10 cellular contexts compared by ENCODE assay signal in the genomic region with DNA sequence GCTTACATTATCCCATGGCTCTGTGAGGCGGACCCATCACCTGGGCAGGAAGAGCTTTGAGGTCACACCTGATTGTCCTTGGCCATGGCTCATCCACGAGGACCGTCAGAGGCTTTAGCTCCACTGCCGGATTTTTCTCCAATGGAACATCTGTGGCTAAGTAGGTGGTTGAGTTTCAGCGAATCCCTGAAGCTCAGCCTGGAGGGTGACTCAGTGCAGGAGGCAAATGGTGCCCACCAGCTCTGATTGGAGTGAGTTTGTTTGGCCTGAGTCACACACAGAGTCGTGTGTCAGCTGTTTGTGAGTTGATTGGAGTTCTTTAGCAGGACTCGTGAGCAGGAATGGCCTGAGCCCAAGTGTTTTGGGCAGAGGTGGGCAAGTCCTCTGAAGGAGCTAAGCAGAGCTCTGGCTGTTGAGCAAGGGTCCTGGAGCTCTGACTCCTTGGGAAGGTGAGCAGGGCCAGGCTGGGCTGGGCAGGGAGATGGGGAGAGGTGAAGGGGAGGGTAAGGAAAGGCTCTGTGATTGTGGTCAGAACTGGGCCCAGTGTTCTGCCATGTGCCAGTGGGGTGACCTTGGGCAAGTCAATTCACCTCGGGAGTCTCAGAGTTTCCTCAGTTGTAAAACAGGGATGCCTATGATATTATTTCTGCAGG. TPM values are rescaled to one million over a fixed set of nuclear protein-coding genes. Genes with fewer than 3 reads are reported as not detected.
DNase-seq lines count a peak whose midpoint lies in the region; ATAC-seq and TF ChIP-seq lines count a peak whose summit lies in the region.
"Had no signal": no experiment of that assay in that cellular context is flagged by ENCODE, and none has a peak within 500 bp of the region (broad histone marks: within the 10 kb centered on the region; RNA-seq: fewer than 3 reads in every experiment).

No MANE protein-coding gene starts in this region.

- H3K4me3 ChIP-seq in MG63 = no peak overlapping the region
- no peak overlapping the region for H3K4me3 ChIP-seq in mammary epithelial cell (replicated peaks in 1 of 3; ENCODE audit: insufficient read depth in 1 of 3, low read depth in 2 of 3, low read length in 3 of 3)

- no peak overlapping the region for H3K9ac ChIP-seq in mammary epithelial cell (ENCODE audit: insufficient read depth, low read length)

- H3K27ac ChIP-seq in mammary epithelial cell (ENCODE audit: insufficient read depth, low read depth, low read length) = no peak overlapping the region

- peak; percentile 83 for DNase-seq in EL
- DNase-seq in MG63 = peak; percentile 84
- peak; percentile 51 for DNase-seq in mammary epithelial cell
- peak; percentile 81 for DNase-seq in myocyte (ENCODE audit: low read depth)
- DNase-seq in NCI-H2227 treated with DMSO at 0.1 percent for 48 hours (lab: John Stamatoyannopoulos, UW) = no peak
- no peak for DNase-seq in NCI-H2029 treated with DMSO at 0.1 percent for 48 hours (lab: John Stamatoyannopoulos, UW)
- DNase-seq in NCI-H748 treated with DMSO at 0.1 percent for 48 hours (lab: John Stamatoyannopoulos, UW) = no peak
- DNase-seq: activated CD4-positive, alpha-beta T cell treated with anti-CD3 and anti-CD28 coated beads, Interleukin-2, amount 50 U/mL, for 1 hour had no signal

- no peak for ATAC-seq in HG03342 (IDR thresholded peaks at IDR 0.05; ENCODE audit: unreplicated experiment)

- dilution Hi-C loops in mammary epithelial cell (cut with HindIII; ENCODE audit: low sequenced_read_pairs) = no loop called here

- 81% methylated on average over 8 of the region's 8 CpGs for WGBS in mammary epithelial cell (ENCODE audit: low coverage, missing lambda C conversion rate)

- H3K79me2 ChIP-seq in mammary epithelial cell (ENCODE audit: insufficient read depth, low read length) = no peaks in the 10 kb centered on the region

- H3K27me3 ChIP-seq in MG63 = peaks cover 7% of the 10 kb centered on the region
- H3K27me3 ChIP-seq in mammary epithelial cell (ENCODE audit: insufficient read depth, low read length) = peaks cover 18% of the 10 kb centered on the region

- no peak overlapping the region for H2AFZ ChIP-seq in mammary epithelial cell (ENCODE audit: low read depth, low read length)

- no peaks in the 10 kb centered on the region for H4K20me1 ChIP-seq in mammary epithelial cell (ENCODE audit: insufficient read depth, low read length)

- CTCF ChIA-PET in mammary epithelial cell (lab: Charles Lee; ENCODE audit: low non-redundant PET) = no interaction called here

- intact Hi-C loops in mammary epithelial cell (cut with micrococcal nuclease) = no loop called here

- TF ChIP-seq CTCF in mammary epithelial cell (conservative IDR thresholded peaks at IDR 0.05 in 1 of 2, IDR thresholded peaks at IDR 0.05 in 1 of 2; ENCODE audit: extremely low read depth in 1 of 2, insufficient read depth in 1 of 2, low read depth in 1 of 2, low read length in 2 of 2) = no peak

- BruUV-seq in mammary epithelial cell (replicated peaks; lab: Mats Ljungman, UMichigan) = no TSS peak

- no peak overlapping the region for H3K4me2 ChIP-seq in mammary epithelial cell (ENCODE audit: insufficient read depth, low read depth, low read length)

- H3K9me3 ChIP-seq in MG63 (no peaks in the 10 kb centered on the region), mammary epithelial cell (replicated peaks; ENCODE audit: insufficient read depth, low read length) (no peaks in the 10 kb centered on the region)

- H3K36me3 ChIP-seq in MG63 (no peaks in the 10 kb centered on the region), mammary epithelial cell (ENCODE audit: insufficient read depth, low read length) (no peaks in the 10 kb centered on the region)

- H3K4me1 ChIP-seq in mammary epithelial cell (ENCODE audit: insufficient read depth, low read length) = peaks cover 4% of the 10 kb centered on the region

- in situ Hi-C loops in mammary epithelial cell (cut with MboI; ENCODE audit: low sequenced_read_pairs in 2 of 2) = no loop called here

RNA-seq across cellular contexts. Expression of a gene that starts 2.0 kb away (rescaled TPM):
- 1.1 and 1.2 TPM in 2 replicates for total RNA-seq in MG63 (2014; rRNA removed; shearing (Covaris generic); ENCODE audit: low replicate concordance)
- total RNA-seq in mammary epithelial cell (under 1 TPM; under 0.01 to 0.52 TPM), myocyte (0.37 and 0.47 TPM in 2 replicates)
- 0.09 TPM for polyA plus RNA-seq in mammary epithelial cell
- not detected for polyA minus RNA-seq in mammary epithelial cell
- 7.1 TPM for polyA plus RNA-seq in myocyte (2012)

RNA-seq across cellular contexts. Expression of a gene that starts 40.0 kb away (rescaled TPM):
- total RNA-seq in MG63 (2014; rRNA removed; shearing (Covaris generic); ENCODE audit: low replicate concordance) = not detected in 2 replicates
- total RNA-seq in mammary epithelial cell (not detected), myocyte (not detected in 2 replicates)
- not detected for polyA plus RNA-seq in mammary epithelial cell
- polyA minus RNA-seq in mammary epithelial cell = not detected
- polyA plus RNA-seq in myocyte (2012) = not detected
- total RNA-seq: activated T-helper 1 cell treated with anti-CD3 and anti-CD28 coated beads, Interleukin-12 subunit alpha, Interleukin-12 subunit beta, Interleukin-2, Interleukin-4 antibody, amounts not matched to agents 30 ng/mL and 10 ng/mL and 1 ng/mL, durations not matched to agents 14 hours and 24 hours and 36 hours had no signal

RNA-seq across cellular contexts. Expression of a gene that starts 57.9 kb away (rescaled TPM):
- total RNA-seq in MG63 (2014; rRNA removed; shearing (Covaris generic); ENCODE audit: low replicate concordance) = 3.1 and 4.4 TPM in 2 replicates
- total RNA-seq in mammary epithelial cell = 1 to 10 TPM; 5.3 to 6.7 TPM
- polyA plus RNA-seq in mammary epithelial cell = 3.6 TPM
- polyA minus RNA-seq in mammary epithelial cell = 8.2 TPM
- 3.6 and 9.5 TPM in 2 replicates for total RNA-seq in myocyte
- 10.2 TPM for polyA plus RNA-seq in myocyte (2012)

Comparison
In these comparisons a context has a peak if more than half of its experiments do, and no peak if none do; other contexts are left out.
1. DNase-seq: peak in EL (single experiment), MG63 (single experiment), mammary epithelial cell (single experiment) and myocyte (single experiment); none in NCI-H2227 treated with DMSO at 0.1 percent for 48 hours (single experiment), NCI-H2029 treated with DMSO at 0.1 percent for 48 hours (single experiment) and NCI-H748 treated with DMSO at 0.1 percent for 48 hours (single experiment).